1 cellular context compared by ENCODE assay signal in the genomic region with DNA sequence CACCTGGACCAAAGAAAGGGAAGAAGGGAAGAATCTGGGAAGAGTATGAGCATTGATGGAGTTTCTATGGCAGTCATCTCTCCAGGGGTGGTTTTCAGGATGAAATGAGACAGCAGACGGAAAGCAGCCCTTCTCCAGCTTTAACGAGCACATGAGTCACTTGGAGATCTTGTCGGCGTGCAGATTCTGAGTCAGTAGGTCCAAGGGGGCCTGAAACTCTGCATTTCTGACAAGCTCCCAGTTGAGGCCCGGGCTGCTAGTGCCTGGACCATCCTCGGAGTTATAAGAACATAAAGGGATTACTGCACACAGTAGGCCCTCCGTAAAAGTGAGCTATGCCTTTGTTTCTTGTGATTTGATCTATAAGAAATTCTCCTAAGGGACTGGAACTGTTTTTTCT.
TF ChIP-seq lines count a peak whose summit lies in the region.

No MANE protein-coding gene starts in this region.

TF ChIP-seq in HCT116, 20 proteins besides CTCF, POLR2A, EP300 and RAD21:
- TF ChIP-seq CBX3 (IDR thresholded peaks at IDR 0.05; ENCODE audit: low read depth) (peak; percentile 23; the same call in 1 of the 2 replicates), TCF7L2 (IDR thresholded peaks at IDR 0.05; ENCODE audit: borderline replicate concordance, extremely low read depth, insufficient read depth, insufficient read length) (no peak), FOSL1 (IDR thresholded peaks at IDR 0.05; ENCODE audit: low read depth) (peak; percentile 61), YY1 (IDR thresholded peaks at IDR 0.05; ENCODE audit: extremely low read depth, insufficient replicate concordance, low read depth, low read length) (no peak), ELF1 (IDR thresholded peaks at IDR 0.05; ENCODE audit: borderline replicate concordance, low read depth) (no peak), SP1 (IDR thresholded peaks at IDR 0.05; ENCODE audit: low read depth) (0 out of 2 replicates have a peak, but pooled peaks have one; percentile 22), SIN3A (IDR thresholded peaks at IDR 0.05; ENCODE audit: low read depth) (no peak), JUND (IDR thresholded peaks at IDR 0.05) (peak; percentile 57)
- TF ChIP-seq, protein P1, sequence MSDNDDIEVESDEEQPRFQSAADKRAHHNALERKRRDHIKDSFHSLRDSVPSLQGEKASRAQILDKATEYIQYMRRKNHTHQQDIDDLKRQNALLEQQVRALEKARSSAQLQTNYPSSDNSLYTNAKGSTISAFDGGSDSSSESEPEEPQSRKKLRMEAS (IDR thresholded peaks at IDR 0.05), result peak; percentile 58
